ENCODE assay signal across 19 cellular contexts in genomic region chr4:89528525-89529133, GRCh38.
"Had no signal": no experiment of that assay in that cellular context is flagged by ENCODE, and none has a peak within 500 bp of the region (broad histone marks: within the 10 kb centered on the region; RNA-seq: fewer than 3 reads in every experiment).

No MANE protein-coding gene starts in this region.

- H3K4me1 ChIP-seq: foreskin keratinocyte, right atrium auricular region, transverse colon had no signal

- H3K27me3 ChIP-seq: right atrium auricular region, transverse colon had no signal

- H3K27ac Mint-ChIP-seq: activated CD4-positive, alpha-beta memory T cell treated with anti-CD3 and anti-CD28 coated beads for 36 hours; brain; immature natural killer cell; nephron; progenitor cell of endocrine pancreas had no signal

- ATAC-seq: activated CD4-positive, CD25-positive, alpha-beta regulatory T cell treated with anti-CD3 and anti-CD28 coated beads, Interleukin-2, amount 50 U/mL, for 24 hours; foreskin keratinocyte had no signal

- H3K4me3 ChIP-seq: right atrium auricular region, skin epidermis, transverse colon had no signal

- H3K36me3 ChIP-seq: right atrium auricular region, transverse colon had no signal

- H3K36me3 Mint-ChIP-seq: activated CD4-positive, alpha-beta memory T cell treated with anti-CD3 and anti-CD28 coated beads for 36 hours; brain; immature natural killer cell had no signal

- H3K27ac ChIP-seq: foreskin keratinocyte, right atrium auricular region, skin epidermis, transverse colon had no signal

- H3K4me3 Mint-ChIP-seq: activated CD4-positive, alpha-beta memory T cell treated with anti-CD3 and anti-CD28 coated beads for 36 hours; brain; immature natural killer cell; nephron had no signal

- DNase-seq: activated CD4-positive, alpha-beta memory T cell treated with anti-CD3 and anti-CD28 coated beads for 36 hours; activated CD8-positive, alpha-beta memory T cell treated with anti-CD3 and anti-CD28 coated beads, Interleukin-2, amount 50 U/mL, for 4 hours; effector memory CD4-positive, alpha-beta T cell; foreskin keratinocyte; glutamatergic neuron; immature natural killer cell; mesendoderm; stimulated activated CD4-positive, alpha-beta T cell treated with anti-CD3 and anti-CD28 coated beads, Interleukin-15, amount 100 ng/mL, for 24 hours; stimulated activated CD4-positive, alpha-beta T cell treated with anti-CD3 and anti-CD28 coated beads, Interleukin-4, amount 100 ng/mL, for 1 hour; substantia nigra; SW 1271; T-helper 9 cell; transverse colon had no signal

- H3K4me1 Mint-ChIP-seq: brain had no signal

- H3K9me3 ChIP-seq: right atrium auricular region, transverse colon had no signal

- H3K27me3 Mint-ChIP-seq: progenitor cell of endocrine pancreas had no signal

- H3K9me3 Mint-ChIP-seq: activated CD4-positive, alpha-beta memory T cell treated with anti-CD3 and anti-CD28 coated beads for 36 hours had no signal
